Comparison of ENCODE assay signal across 8 cellular contexts in genomic region chr18:48446582-48447225, GRCh38. TPM values are rescaled to one million over a fixed set of nuclear protein-coding genes. Genes with fewer than 3 reads are reported as not detected.
A peak's percentile ranks its signal among the peaks of the same experiment; 100 is the strongest.
DNase-seq lines count a peak whose midpoint lies in the region; ATAC-seq and TF ChIP-seq lines count a peak whose summit lies in the region.

No MANE protein-coding gene starts in this region.

- H3K36me3 Mint-ChIP-seq in CD4-positive, alpha-beta T cell (ENCODE audit: low read depth) = no peaks in the 10 kb centered on the region

- H3K36me3 ChIP-seq in adipocyte (ENCODE audit: control insufficient read depth, insufficient read depth, low read length, severe bottlenecking) (no peaks in the 10 kb centered on the region), heart left ventricle (no peaks in the 10 kb centered on the region)

- peak; percentile 66 for TF ChIP-seq CTCF in CD4-positive, alpha-beta T cell (IDR thresholded peaks at IDR 0.05)
- peak; percentile 74 to 95 (median 90) for TF ChIP-seq CTCF in heart left ventricle (IDR thresholded peaks at IDR 0.05)

- H3K4me1 Mint-ChIP-seq in CD4-positive, alpha-beta T cell (ENCODE audit: low read depth) = peaks cover 11% of the 10 kb centered on the region

- no peaks in the 10 kb centered on the region for H3K9me3 Mint-ChIP-seq in CD4-positive, alpha-beta T cell

- intact Hi-C loops in CD4-positive, alpha-beta T cell (cut with DNase I, micrococcal nuclease) = loop anchor here (1.0 to 10.0 kb wide), 4 partner anchors 218 to 674 kb away; no protein-coding TSS in a partner anchor
- intact Hi-C loops in heart left ventricle (cut with DNase I) = loop anchor here (1.0 to 10.0 kb wide), 14 partner anchors 34 to 672 kb away; no protein-coding TSS in a partner anchor

- POLR2A ChIA-PET in CD4-positive, alpha-beta T cell (lab: Charles Lee) = interaction anchor here (0.6 kb wide), 1 partner anchor 544 kb away, joined by 3 read pairs; no protein-coding TSS in a partner anchor

- no peak for TF ChIP-seq POLR2A in heart left ventricle (IDR thresholded peaks at IDR 0.05)

- no peak overlapping the region for H3K27ac Mint-ChIP-seq in CD4-positive, alpha-beta T cell

- peak; percentile 73 for ATAC-seq in CD4-positive, alpha-beta T cell (ENCODE audit: poor library complexity)
- ATAC-seq in GM21825 (IDR thresholded peaks at IDR 0.05; ENCODE audit: unreplicated experiment) = peak; percentile 74
- peak; percentile 70 to 96 (median 93) for ATAC-seq in heart left ventricle

- DNase-seq in CD4-positive, alpha-beta T cell = peak; percentile 46 to 75 (median 56)
- peak; percentile 48 for DNase-seq in NCI-H1694 (lab: John Stamatoyannopoulos, UW)
- DNase-seq in SW480 (ENCODE audit: low spot score) = peak; percentile 72
- DNase-seq in adipocyte (ENCODE audit: low read depth) = peak; percentile 88
- peak; percentile 84 to 91 (median 86) for DNase-seq in heart left ventricle
- DNase-seq in renal cortical epithelial cell (ENCODE audit: low read depth) = peak; percentile 49
- no peak for DNase-seq in OCI-M2 (lab: John Stamatoyannopoulos, UW; ENCODE audit: unreplicated experiment)

- no peak overlapping the region for H3K9ac ChIP-seq in adipocyte (ENCODE audit: low read length)

- 33 to 39% (median 36%) methylated on average over 26 to 30 of the region's 30 CpGs for WGBS in heart left ventricle, 4 donors

- CTCF ChIA-PET in CD4-positive, alpha-beta T cell (lab: Charles Lee) = interaction anchor here (1.2 kb wide), 1 partner anchor 10 kb away, joined by 4 read pairs; no protein-coding TSS in a partner anchor

- peaks cover 71% of the 10 kb centered on the region for H3K27me3 Mint-ChIP-seq in CD4-positive, alpha-beta T cell

- H3K27ac ChIP-seq in CD4-positive, alpha-beta T cell (ENCODE audit: low read depth, low read length) = no peak overlapping the region
- no peak overlapping the region for H3K27ac ChIP-seq in heart left ventricle

- H3K4me1 ChIP-seq in adipocyte (ENCODE audit: control insufficient read depth, insufficient read depth, low read length) = peaks cover 21% of the 10 kb centered on the region
- H3K4me1 ChIP-seq in heart left ventricle = peaks cover 0 to 26% (median 7%) of the 10 kb centered on the region in 12 donors

- no peak overlapping the region for H3K4me3 Mint-ChIP-seq in CD4-positive, alpha-beta T cell

- H3K4me3 ChIP-seq in adipocyte (ENCODE audit: low read length) = no peak overlapping the region
- no peak overlapping the region for H3K4me3 ChIP-seq in heart left ventricle

- no peaks in the 10 kb centered on the region for H3K9me3 ChIP-seq in CD4-positive, alpha-beta T cell (ENCODE audit: control insufficient read depth, low read length)
- H3K9me3 ChIP-seq in adipocyte (ENCODE audit: control insufficient read depth, low read length) (no peaks in the 10 kb centered on the region), heart left ventricle (no peaks in the 10 kb centered on the region)

- H3K27me3 ChIP-seq in CD4-positive, alpha-beta T cell (ENCODE audit: control insufficient read depth, insufficient read depth, low read length) = peaks cover 4% of the 10 kb centered on the region
- peaks cover 20% of the 10 kb centered on the region for H3K27me3 ChIP-seq in adipocyte (replicated peaks; ENCODE audit: control insufficient read depth, insufficient read depth, low read length)
- peaks cover 0 to 4% (median 0%) of the 10 kb centered on the region in 9 donors for H3K27me3 ChIP-seq in heart left ventricle

RNA-seq across cellular contexts. Expression of gene ZBTB7C, which starts 37.5 kb away (rescaled TPM):
- total RNA-seq in CD4-positive, alpha-beta T cell = not detected
- 1 to 10 TPM; 1.9 to 7.5 (median 2.4) TPM for total RNA-seq in heart left ventricle
- polyA plus RNA-seq in heart left ventricle = under 1 TPM; 0.68 to 0.99 TPM
- total RNA-seq in renal cortical epithelial cell = 0.17 and 0.99 TPM in 2 replicates
